Comparison of ENCODE assay signal across 15 cellular contexts in genomic region chr15:39154136-39154770, GRCh38.
A peak's percentile ranks its signal among the peaks of the same experiment; 100 is the strongest.
DNase-seq lines count a peak whose midpoint lies in the region; ATAC-seq and TF ChIP-seq lines count a peak whose summit lies in the region.
"Had no signal": no experiment of that assay in that cellular context is flagged by ENCODE, and none has a peak within 500 bp of the region (broad histone marks: within the 10 kb centered on the region; RNA-seq: fewer than 3 reads in every experiment).

No MANE protein-coding gene starts in this region.

- H3K27ac ChIP-seq in AG04450 (ENCODE audit: low read depth, low read length) (no peak overlapping the region), endodermal cell (ENCODE audit: low read depth, low read length) (no peak overlapping the region), heart left ventricle (peak overlapping the region in 1 of 12 donors; percentile 41)
- H3K27ac ChIP-seq: BLaER1 had no signal

- no peak overlapping the region for H3K4me3 Mint-ChIP-seq in endodermal cell
- no peak overlapping the region for H3K4me3 Mint-ChIP-seq in activated CD4-positive, alpha-beta T cell treated with anti-CD3 and anti-CD28 coated beads, Interleukin-2, amount 10 ng/mL, durations not matched to agents 24 days and 14 days
- H3K4me3 Mint-ChIP-seq: activated T-cell treated with anti-CD3 and anti-CD28 coated beads, Interleukin-2, amount 50 U/mL, for 72 hours had no signal

- DNase-seq in AG04450 (ENCODE audit: low read depth, low spot score) (no peak), M059J (ENCODE audit: low read depth) (peak; percentile 39), endodermal cell (no peak), myocyte (ENCODE audit: low read depth) (peak; percentile 62), heart left ventricle (no peak)
- no peak for DNase-seq in activated CD4-positive, alpha-beta T cell treated with anti-CD3 and anti-CD28 coated beads, Interleukin-2, amount 10 ng/mL, durations not matched to agents 24 days and 14 days
- DNase-seq: activated T-cell treated with anti-CD3 and anti-CD28 coated beads, Interleukin-2, amount 50 U/mL, for 72 hours; cerebellar nuclear complex; hippocampal formation; naive B cell; RPMI8226; stimulated activated CD4-positive, alpha-beta T cell treated with anti-CD3 and anti-CD28 coated beads, Interleukin-2, amount 100 ng/mL, for 24 hours had no signal

- ATAC-seq in HG02798 (IDR thresholded peaks at IDR 0.05; ENCODE audit: poor library complexity, unreplicated experiment) (no peak), HG03520 (IDR thresholded peaks at IDR 0.05; ENCODE audit: unreplicated experiment) (no peak), heart left ventricle (no peak)
- ATAC-seq: activated T-cell treated with anti-CD3 and anti-CD28 coated beads, Interleukin-2, amount 50 U/mL, for 72 hours had no signal

- no peak for TF ChIP-seq POLR2A in heart left ventricle (IDR thresholded peaks at IDR 0.05)

- H3K9ac ChIP-seq in endodermal cell (ENCODE audit: extremely low read depth, low read length, poor library complexity, severe bottlenecking) = no peak overlapping the region
- H3K9ac ChIP-seq: BLaER1 had no signal

- H3K36me3 ChIP-seq in endodermal cell (ENCODE audit: control insufficient read depth, insufficient read depth, low read length) (no peaks in the 10 kb centered on the region), heart left ventricle (no peaks in the 10 kb centered on the region)
- H3K36me3 ChIP-seq: BLaER1 had no signal

- peaks cover 7% of the 10 kb centered on the region for H3K4me1 Mint-ChIP-seq in endodermal cell
- H3K4me1 Mint-ChIP-seq in activated CD4-positive, alpha-beta T cell treated with anti-CD3 and anti-CD28 coated beads, Interleukin-2, amount 10 ng/mL, durations not matched to agents 24 days and 14 days = peaks cover 3% of the 10 kb centered on the region
- H3K4me1 Mint-ChIP-seq: naive B cell had no signal

- intact Hi-C loops in activated CD4-positive, alpha-beta T cell treated with anti-CD3 and anti-CD28 coated beads, Interleukin-2, amount 10 ng/mL, durations not matched to agents 24 days and 14 days (cut with micrococcal nuclease) = no loop called here
- intact Hi-C loops in heart left ventricle (cut with DNase I) = no loop called here

- no peaks in the 10 kb centered on the region for H3K9me3 Mint-ChIP-seq in endodermal cell
- no peaks in the 10 kb centered on the region for H3K9me3 Mint-ChIP-seq in activated CD4-positive, alpha-beta T cell treated with anti-CD3 and anti-CD28 coated beads, Interleukin-2, amount 10 ng/mL, durations not matched to agents 24 days and 14 days
- H3K9me3 Mint-ChIP-seq: activated T-cell treated with anti-CD3 and anti-CD28 coated beads, Interleukin-2, amount 50 U/mL, for 72 hours had no signal

- no peak overlapping the region for H3K27ac Mint-ChIP-seq in endodermal cell
- no peak overlapping the region for H3K27ac Mint-ChIP-seq in activated CD4-positive, alpha-beta T cell treated with anti-CD3 and anti-CD28 coated beads, Interleukin-2, amount 10 ng/mL, durations not matched to agents 24 days and 14 days
- H3K27ac Mint-ChIP-seq: activated T-cell treated with anti-CD3 and anti-CD28 coated beads, Interleukin-2, amount 50 U/mL, for 72 hours; naive B cell had no signal

- no peaks in the 10 kb centered on the region for H3K36me3 Mint-ChIP-seq in endodermal cell (ENCODE audit: low read depth)
- H3K36me3 Mint-ChIP-seq in activated CD4-positive, alpha-beta T cell treated with anti-CD3 and anti-CD28 coated beads, Interleukin-2, amount 10 ng/mL, durations not matched to agents 24 days and 14 days (ENCODE audit: low read depth) = no peaks in the 10 kb centered on the region
- H3K36me3 Mint-ChIP-seq: naive B cell had no signal

- H3K4me1 ChIP-seq in endodermal cell (ENCODE audit: control insufficient read depth, insufficient read depth, low read length) (no peaks in the 10 kb centered on the region), heart left ventricle (peaks cover 0 to 25% (median 0%) of the 10 kb centered on the region in 12 donors)
- H3K4me1 ChIP-seq: BLaER1 had no signal

- peaks cover 3% of the 10 kb centered on the region for H3K27me3 Mint-ChIP-seq in endodermal cell (ENCODE audit: insufficient read depth)
- H3K27me3 Mint-ChIP-seq in activated CD4-positive, alpha-beta T cell treated with anti-CD3 and anti-CD28 coated beads, Interleukin-2, amount 10 ng/mL, durations not matched to agents 24 days and 14 days = peaks cover 8% of the 10 kb centered on the region

- CTCF ChIA-PET in AG04450 (lab: Charles Lee) = interaction anchor here (1.5 kb wide), 1 partner anchor 312 kb away, joined by 3 read pairs; no protein-coding TSS in a partner anchor

- POLR2A ChIA-PET in AG04450 (lab: Yijun Ruan, JAX) = no interaction called here

- H3K9me3 ChIP-seq in AG04450 (ENCODE audit: control insufficient read depth, insufficient read depth, low read length) (no peaks in the 10 kb centered on the region), endodermal cell (ENCODE audit: control insufficient read depth, low read length) (no peaks in the 10 kb centered on the region), heart left ventricle (no peaks in the 10 kb centered on the region)
- H3K9me3 ChIP-seq: BLaER1 had no signal

- TF ChIP-seq CTCF in AG04450 (IDR thresholded peaks at IDR 0.05; ENCODE audit: low read depth, low read length) = peak; percentile 34
- peak; percentile 66 for TF ChIP-seq CTCF in endodermal cell (conservative IDR thresholded peaks at IDR 0.05)
- TF ChIP-seq CTCF in heart left ventricle (IDR thresholded peaks at IDR 0.05) = peak in 2 of 12 donors; percentile 11 to 16

- H3K4me3 ChIP-seq in AG04450 (ENCODE audit: low read depth, low read length) = no peak overlapping the region
- no peak overlapping the region for H3K4me3 ChIP-seq in endodermal cell (ENCODE audit: low read length)
- H3K4me3 ChIP-seq in heart left ventricle = no peak overlapping the region
- H3K4me3 ChIP-seq: BLaER1 had no signal

- no peaks in the 10 kb centered on the region for H3K27me3 ChIP-seq in AG04450 (ENCODE audit: control insufficient read depth, insufficient read depth, low read length)
- H3K27me3 ChIP-seq in endodermal cell (ENCODE audit: control insufficient read depth, insufficient read depth, low read length, poor library complexity, severe bottlenecking) = no peaks in the 10 kb centered on the region
- no peaks in the 10 kb centered on the region for H3K27me3 ChIP-seq in heart left ventricle
- H3K27me3 ChIP-seq: BLaER1 had no signal

Comparison
In these comparisons a context has a peak if more than half of its experiments do, and no peak if none do; other contexts are left out.
1. DNase-seq: peak in M059J (single experiment) and myocyte (single experiment); none in AG04450 (single experiment), endodermal cell (single experiment), activated CD4-positive, alpha-beta T cell treated with anti-CD3 and anti-CD28 coated beads, Interleukin-2, amount 10 ng/mL, durations not matched to agents 24 days and 14 days (single experiment) and heart left ventricle (0 of 5).